8 cellular contexts compared by ENCODE assay signal in the genomic region with DNA sequence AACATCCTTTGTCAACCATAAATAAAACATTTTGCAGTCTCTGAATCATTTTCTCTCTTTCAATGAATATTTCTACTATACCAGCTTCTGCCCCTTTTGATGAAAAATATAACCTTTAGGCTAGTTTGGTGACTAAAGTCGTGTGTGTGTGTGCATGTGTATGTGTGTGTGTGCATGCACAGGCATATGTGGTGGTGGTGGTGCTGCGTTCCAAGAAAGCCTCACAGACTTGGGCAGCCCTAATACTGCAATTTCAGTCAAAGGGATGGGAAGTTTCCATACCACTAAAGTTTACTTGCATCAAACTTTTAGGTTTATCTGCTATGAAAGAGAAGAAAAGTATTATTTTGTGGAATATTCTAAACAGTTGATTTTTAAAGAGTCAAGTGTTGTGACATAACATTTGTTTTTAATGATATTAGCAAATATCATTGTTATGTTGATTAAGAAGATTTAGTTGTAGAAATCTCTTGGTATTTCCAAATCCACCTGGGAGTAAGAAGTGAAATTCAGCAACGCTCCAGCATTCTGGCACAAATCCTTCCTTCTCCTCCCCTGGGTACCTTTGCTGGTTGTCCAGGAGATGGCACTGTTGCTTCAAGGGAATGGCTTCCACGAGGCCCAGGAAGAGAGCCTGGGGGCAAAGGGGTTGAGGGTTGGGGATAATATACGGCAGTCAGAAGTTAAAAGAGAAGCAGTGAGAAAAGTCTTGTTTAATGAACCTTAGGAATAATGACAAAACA. TPM values are rescaled to one million over a fixed set of nuclear protein-coding genes. Genes with fewer than 3 reads are reported as not detected.
DNase-seq lines count a peak whose midpoint lies in the region; ATAC-seq, FAIRE-seq and TF ChIP-seq lines count a peak whose summit lies in the region.

No MANE protein-coding gene starts in this region.

- in situ Hi-C loops in astrocyte of the cerebellum (cut with HindIII; ENCODE audit: low sequenced_read_pairs), result no loop called here
- in situ Hi-C loops in gastrocnemius medialis (cut with MboI; ENCODE audit: low sequenced_read_pairs in 4 of 4), result loop anchor here in 2 of 4 donors (5.0 kb wide), 2 partner anchors 155 to 160 kb away; no protein-coding TSS in a partner anchor

- TF ChIP-seq CTCF in A549 (IDR thresholded peaks at IDR 0.05) (peak; percentile 94), GM12865 (IDR thresholded peaks at IDR 0.05; ENCODE audit: insufficient read depth, low read depth, low read length, missing control alignments) (peak; percentile 66), astrocyte of the cerebellum (IDR thresholded peaks at IDR 0.05; ENCODE audit: low read depth, low read length, missing control alignments) (peak; percentile 93), gastrocnemius medialis (IDR thresholded peaks at IDR 0.05 in 4 of 5, conservative IDR thresholded peaks at IDR 0.05 in 1 of 5) (peak; percentile 87 to 96 (median 89))

- H3K27me3 ChIP-seq in gastrocnemius medialis, result no peaks in the 10 kb centered on the region

- H3K27ac ChIP-seq in A549 (peak overlapping the region; percentile 49 to 72), gastrocnemius medialis (no peak overlapping the region)

- TF ChIP-seq RAD21 in A549 (conservative IDR thresholded peaks at IDR 0.05 in 1 of 2, IDR thresholded peaks at IDR 0.05 in 1 of 2), result peak; percentile 97 to 98

- no peaks in the 10 kb centered on the region for H3K9me3 ChIP-seq in A549
- H3K9me3 ChIP-seq in gastrocnemius medialis, result no peaks in the 10 kb centered on the region

- DNase-seq in A549 (ENCODE audit: low read depth in 1 of 2, low spot score in 1 of 2) (peak; percentile 73 to 75), GM12865 (ENCODE audit: low read depth) (peak; percentile 48), NCI-H2227 treated with DMSO at 0.1 percent for 48 hours (lab: John Stamatoyannopoulos, UW) (peak; percentile 80), astrocyte of the cerebellum (ENCODE audit: low read depth) (peak; percentile 31), hippocampal formation (lab: John Stamatoyannopoulos, UW) (peak; percentile 58 to 80), gastrocnemius medialis (peak; percentile 30 to 42), 8988T (no peak)

- H3K4me1 ChIP-seq in A549, result peaks cover 21% of the 10 kb centered on the region
- peaks cover 9 to 25% of the 10 kb centered on the region in 2 donors for H3K4me1 ChIP-seq in gastrocnemius medialis

- WGBS in A549 (ENCODE audit: missing lambda C conversion rate), result 15% methylated on average over 5 of the region's 5 CpGs

- H3K4me2 ChIP-seq in A549, result peak overlapping the region; percentile 14; the same call in 1 of the 3 replicates

- H3K36me3 ChIP-seq in gastrocnemius medialis, result no peaks in the 10 kb centered on the region

- ATAC-seq in A549 (peak; percentile 90 to 95), HG03045 (IDR thresholded peaks at IDR 0.05; ENCODE audit: unreplicated experiment) (peak; percentile 66), gastrocnemius medialis (peak; percentile 87 to 95)

- no peak overlapping the region for H3K4me3 ChIP-seq in A549
- no peak overlapping the region for H3K4me3 ChIP-seq in GM12865 (ENCODE audit: low read depth, low read length)
- H3K4me3 ChIP-seq in astrocyte of the cerebellum (ENCODE audit: low read depth, low read length), result no peak overlapping the region
- no peak overlapping the region for H3K4me3 ChIP-seq in gastrocnemius medialis

- intact Hi-C loops in gastrocnemius medialis (cut with DNase I; ENCODE audit: low total_unique reads), result loop anchor here (1.0 to 2.0 kb wide), 2 partner anchors 18 to 159 kb away; no protein-coding TSS in a partner anchor

- no peak for TF ChIP-seq EP300 in A549 (IDR thresholded peaks at IDR 0.05)

- CTCF ChIA-PET in A549 (lab: Yijun Ruan, JAX), result interaction anchor here (0.7 to 12.9 kb wide), 32 partner anchors 8 to 1091 kb away, joined by 3 to 403 read pairs (median 3); a partner anchor contains a TSS

- peak; percentile 97 for FAIRE-seq in A549 (lab: Jason Lieb, UNC)

- TF ChIP-seq POLR2A in A549 (IDR thresholded peaks at IDR 0.05; ENCODE audit: low read length) (no peak), gastrocnemius medialis (IDR thresholded peaks at IDR 0.05) (no peak)

- POLR2A ChIA-PET in A549 (lab: Yijun Ruan, JAX), result interaction anchor here (0.5 kb wide), 1 partner anchor 27 kb away, joined by 3 read pairs; no protein-coding TSS in a partner anchor

TF ChIP-seq in A549, 52 proteins besides CTCF, POLR2A, EP300 and RAD21:
- TF ChIP-seq TP53 (CRISPR knock-in tag; IDR thresholded peaks at IDR 0.05) (no peak), SMC3 (IDR thresholded peaks at IDR 0.05) (peak; percentile 98)
- TF ChIP-seq, protein P1, sequence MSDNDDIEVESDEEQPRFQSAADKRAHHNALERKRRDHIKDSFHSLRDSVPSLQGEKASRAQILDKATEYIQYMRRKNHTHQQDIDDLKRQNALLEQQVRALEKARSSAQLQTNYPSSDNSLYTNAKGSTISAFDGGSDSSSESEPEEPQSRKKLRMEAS (IDR thresholded peaks at IDR 0.05), result 0 out of 2 replicates have a peak, but pooled peaks have one; percentile 38

RNA-seq across cellular contexts. Expression of a gene that starts 41.5 kb away (rescaled TPM):
- 3.1 TPM in 2 replicates for polyA plus RNA-seq in A549 (2011; rRNA removed)
- polyA plus RNA-seq in A549 (2012; cell fraction: cytosol; rRNA removed), result 0.46 and 0.52 TPM in 2 replicates
- polyA plus RNA-seq in A549 (2012; cell fraction: nucleus; rRNA removed), result 0.32 and 0.47 TPM in 2 replicates
- 0.80 to 1.4 TPM (median 1.00 TPM) in 3 replicates for polyA plus RNA-seq in A549 (2017; fragmentation: RNase III; extraction: RNeasy Plus Mini Kit Qiagen cat#74134 plus additional on column Dnase treatment)
- polyA minus RNA-seq in A549 (2011; rRNA and poly(A)+ RNA removed), result 2.9 and 4.2 TPM in 2 replicates
- 10 to 100 TPM in 3 of 4 donors, 1 to 10 TPM in 1; 1.4 to 27.3 (median 17.9) TPM for total RNA-seq in gastrocnemius medialis

Comparison
In these comparisons a context has a peak if more than half of its experiments do, and no peak if none do; other contexts are left out.
1. H3K27ac ChIP-seq: peak in A549 (2 of 2); none in gastrocnemius medialis (0 of 4).
2. Peak in every context shown above with its lines, with median percentiles within 50 percentile points of each other: ATAC-seq and CTCF ChIP-seq.